8 cellular contexts compared by ENCODE assay signal in the genomic region with DNA sequence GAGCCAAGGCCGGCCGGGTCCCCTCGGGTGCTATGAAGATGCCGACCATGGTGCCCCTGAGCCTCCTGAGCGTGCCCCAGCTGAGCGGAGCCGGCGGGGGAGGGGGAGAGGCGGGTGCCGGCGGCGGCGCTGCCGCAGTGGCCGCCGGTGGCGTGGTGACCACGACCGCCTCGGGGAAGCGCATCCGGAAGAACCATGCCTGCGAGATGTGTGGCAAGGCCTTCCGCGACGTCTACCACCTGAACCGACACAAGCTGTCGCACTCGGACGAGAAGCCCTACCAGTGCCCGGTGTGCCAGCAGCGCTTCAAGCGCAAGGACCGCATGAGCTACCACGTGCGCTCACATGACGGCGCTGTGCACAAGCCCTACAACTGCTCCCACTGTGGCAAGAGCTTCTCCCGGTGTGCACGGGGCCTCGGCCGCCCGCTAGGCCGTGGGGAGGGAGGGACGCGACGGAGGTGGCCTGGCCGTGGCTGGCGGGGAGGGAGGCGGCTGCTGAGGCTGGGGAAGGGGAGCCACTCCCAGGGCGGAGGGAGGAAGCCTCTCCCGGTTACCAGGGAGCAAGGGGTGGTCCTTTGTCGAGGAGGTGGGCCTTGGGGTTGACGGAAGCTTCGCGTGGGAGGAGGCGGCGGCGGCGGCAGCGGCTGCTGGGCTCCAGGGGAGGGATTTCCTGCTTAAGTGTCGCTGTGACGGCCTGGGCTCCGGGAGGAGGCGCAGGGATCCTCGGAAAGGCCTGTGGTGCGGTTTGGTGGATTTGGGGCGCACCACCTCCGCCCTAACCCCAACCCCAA.
DNase-seq lines count a peak whose midpoint lies in the region; ATAC-seq lines count a peak whose summit lies in the region.

No MANE protein-coding gene starts in this region.

- peak overlapping the region; percentile 68 for H3K4me3 ChIP-seq in HAP-1

- DNase-seq in COLO829 (ENCODE audit: low spot score) (peak; percentile 77), HAP-1 (ENCODE audit: low spot score in 2 of 2) (peak; percentile 82 to 94), NCI-H345 treated with DMSO at 0.1 percent for 48 hours (lab: John Stamatoyannopoulos, UW; ENCODE audit: unreplicated experiment) (peak; percentile 81), islet precursor cell (peak; percentile 95)
- DNase-seq in activated CD4-positive, CD25-positive, alpha-beta regulatory T cell treated with anti-CD3 and anti-CD28 coated beads, Interleukin-2, amount 50 U/mL, for 16 hours (ENCODE audit: low read depth, low spot score): peak; percentile 69
- peak; percentile 92 for DNase-seq in central memory CD4-positive, alpha-beta T cell
- DNase-seq in stimulated activated CD4-positive, alpha-beta T cell treated with anti-CD3 and anti-CD28 coated beads, Interleukin-12 subunit alpha, Interleukin-12 subunit beta, amount 100 ng/mL, for 24 hours (ENCODE audit: low read depth in 2 of 2): peak; percentile 80 to 91

- no peak for ATAC-seq in GM21737 (IDR thresholded peaks at IDR 0.05; ENCODE audit: unreplicated experiment)

- H3K27me3 ChIP-seq in HAP-1 (ENCODE audit: low read depth): no peaks in the 10 kb centered on the region

- in situ Hi-C loops in HAP-1 (cut with MboI; ENCODE audit: low sequenced_read_pairs): no loop called here

- H3K4me1 ChIP-seq in HAP-1: peaks cover 31% of the 10 kb centered on the region

- no peaks in the 10 kb centered on the region for H3K9me3 ChIP-seq in HAP-1

- H3K36me3 ChIP-seq in HAP-1 (replicated peaks): peaks cover 54% of the 10 kb centered on the region
